In the genomic region with DNA sequence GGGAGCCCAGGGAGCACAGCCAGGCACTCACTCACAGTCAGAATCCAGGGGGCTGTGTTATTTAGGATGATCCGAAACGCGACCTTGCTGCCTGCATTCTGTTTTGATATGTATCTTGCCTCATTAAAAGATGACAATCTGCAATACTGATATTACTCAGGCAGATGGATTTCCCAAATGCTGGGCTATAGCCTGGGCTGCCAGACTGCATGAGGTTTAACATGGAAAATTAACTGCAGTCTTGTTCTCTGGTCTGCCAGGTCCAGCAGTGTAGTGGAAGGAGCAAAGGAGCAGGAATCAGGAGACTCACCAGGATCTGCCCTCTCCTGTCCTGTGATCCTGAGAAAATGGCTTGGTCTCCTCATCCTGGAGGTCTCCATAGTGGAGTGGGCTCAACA, we compare ENCODE assay signal across 1 cellular context.
A peak's percentile ranks its signal among the peaks of the same experiment; 100 is the strongest.
TF ChIP-seq lines count a peak whose summit lies in the region.

No MANE protein-coding gene starts in this region.

TF ChIP-seq in SK-N-SH, 30 proteins besides CTCF, POLR2A, EP300 and RAD21 (continued from another document):
- TF ChIP-seq CHD2 (IDR thresholded peaks at IDR 0.05; ENCODE audit: low read length, partially characterized antibody), result peak; percentile 78
- TF ChIP-seq RFX5 (IDR thresholded peaks at IDR 0.05; ENCODE audit: low read length), result peak; percentile 51; the same call in 1 of the 2 replicates
